1 cellular context compared by ENCODE assay signal in the genomic region with DNA sequence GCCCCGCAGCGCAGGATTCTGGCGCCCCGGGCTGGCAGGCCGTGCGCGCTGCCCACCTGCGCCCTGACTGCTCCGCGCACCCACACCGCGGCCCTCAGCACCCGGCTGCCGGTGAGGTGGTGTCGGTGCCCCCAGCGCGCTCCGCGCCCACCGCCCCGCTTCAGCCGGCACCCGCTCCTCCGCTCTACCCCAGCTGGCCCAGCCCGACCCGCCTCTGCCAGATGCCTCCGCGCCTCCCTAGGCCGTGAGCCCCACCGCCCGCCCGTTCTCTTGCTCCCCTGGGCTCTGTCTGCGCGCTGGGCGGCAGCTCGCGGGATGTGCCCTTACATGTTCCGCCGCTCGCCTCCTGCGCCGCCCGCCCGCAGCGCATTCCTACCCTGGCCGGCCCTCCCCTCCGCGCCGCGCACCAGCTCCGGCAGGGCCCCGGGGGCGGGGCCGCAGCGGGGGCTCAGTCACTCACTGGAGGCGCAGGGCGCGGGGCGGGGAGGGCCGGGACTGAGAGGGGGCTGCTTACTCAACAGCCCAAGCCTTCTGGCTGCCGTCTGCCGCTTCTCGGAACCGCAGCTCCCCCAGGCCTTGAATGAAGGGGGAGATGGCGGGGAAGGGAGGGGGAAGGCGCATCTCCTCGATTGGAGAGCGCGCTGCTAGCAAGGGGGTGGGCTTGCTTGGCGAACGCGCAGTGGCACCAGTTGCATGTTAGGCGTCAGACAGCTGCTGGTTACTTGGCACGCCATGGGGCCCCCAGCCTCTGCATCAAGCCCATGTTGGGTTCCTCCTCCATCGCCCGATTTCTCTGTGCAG.
A peak's percentile ranks its signal among the peaks of the same experiment; 100 is the strongest.
TF ChIP-seq lines count a peak whose summit lies in the region.

Gene PHLDA3, minus strand, starts transcription at position 345 of the 801 bp plus-strand sequence. CDS start 402 bp downstream, outside the sequence.

TF ChIP-seq in HepG2, 621 proteins besides CTCF, POLR2A, EP300 and RAD21 (continued from another document and continues in another):
- TF ChIP-seq, protein P1, sequence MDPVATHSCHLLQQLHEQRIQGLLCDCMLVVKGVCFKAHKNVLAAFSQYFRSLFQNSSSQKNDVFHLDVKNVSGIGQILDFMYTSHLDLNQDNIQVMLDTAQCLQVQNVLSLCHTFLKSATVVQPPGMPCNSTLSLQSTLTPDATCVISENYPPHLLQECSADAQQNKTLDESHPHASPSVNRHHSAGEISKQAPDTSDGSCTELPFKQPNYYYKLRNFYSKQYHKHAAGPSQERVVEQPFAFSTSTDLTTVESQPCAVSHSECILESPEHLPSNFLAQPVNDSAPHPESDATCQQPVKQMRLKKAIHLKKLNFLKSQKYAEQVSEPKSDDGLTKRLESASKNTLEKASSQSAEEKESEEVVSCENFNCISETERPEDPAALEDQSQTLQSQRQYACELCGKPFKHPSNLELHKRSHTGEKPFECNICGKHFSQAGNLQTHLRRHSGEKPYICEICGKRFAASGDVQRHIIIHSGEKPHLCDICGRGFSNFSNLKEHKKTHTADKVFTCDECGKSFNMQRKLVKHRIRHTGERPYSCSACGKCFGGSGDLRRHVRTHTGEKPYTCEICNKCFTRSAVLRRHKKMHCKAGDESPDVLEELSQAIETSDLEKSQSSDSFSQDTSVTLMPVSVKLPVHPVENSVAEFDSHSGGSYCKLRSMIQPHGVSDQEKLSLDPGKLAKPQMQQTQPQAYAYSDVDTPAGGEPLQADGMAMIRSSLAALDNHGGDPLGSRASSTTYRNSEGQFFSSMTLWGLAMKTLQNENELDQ (CRISPR knock-in tag; IDR thresholded peaks at IDR 0.05; ENCODE audit: borderline replicate concordance): no peak
- TF ChIP-seq ZSCAN12 (CRISPR knock-in tag; IDR thresholded peaks at IDR 0.05) (no peak), SALL2 (CRISPR knock-in tag; IDR thresholded peaks at IDR 0.05) (peak; percentile 33; the same call in 1 of the 2 replicates), DDIT3 (CRISPR knock-in tag; IDR thresholded peaks at IDR 0.05) (no peak), ZMYM2 (CRISPR knock-in tag; IDR thresholded peaks at IDR 0.05) (no peak), ZNF543 (CRISPR knock-in tag; IDR thresholded peaks at IDR 0.05) (no peak; the same call in 1 of the 2 replicates), ZSCAN9 (CRISPR knock-in tag; IDR thresholded peaks at IDR 0.05; ENCODE audit: borderline replicate concordance) (no peak), GATAD2A (CRISPR knock-in tag; IDR thresholded peaks at IDR 0.05) (no peak), HDAC1 (CRISPR knock-in tag; IDR thresholded peaks at IDR 0.05) (peak; percentile 44; the same call in 1 of the 2 replicates), PRDM10 (CRISPR knock-in tag; IDR thresholded peaks at IDR 0.05; ENCODE audit: low read depth) (no peak), ASH2L (IDR thresholded peaks at IDR 0.05; ENCODE audit: insufficient read length, low read depth, low read length) (peak; percentile 47), GPBP1L1 (CRISPR knock-in tag; IDR thresholded peaks at IDR 0.05) (no peak), EEA1 (CRISPR knock-in tag; IDR thresholded peaks at IDR 0.05; ENCODE audit: borderline replicate concordance) (no peak), ZKSCAN8 (CRISPR knock-in tag; IDR thresholded peaks at IDR 0.05; ENCODE audit: borderline replicate concordance) (no peak), SRY (CRISPR knock-in tag; IDR thresholded peaks at IDR 0.05) (peak; percentile 90; the same call in 1 of the 2 replicates), TERF1 (CRISPR knock-in tag; IDR thresholded peaks at IDR 0.05) (no peak), ZNF567 (CRISPR knock-in tag; IDR thresholded peaks at IDR 0.05; ENCODE audit: borderline replicate concordance) (peak; percentile 61; the same call in 1 of the 2 replicates), ZNF563 (CRISPR knock-in tag; IDR thresholded peaks at IDR 0.05) (peak; percentile 67), ZNF816 (CRISPR knock-in tag; IDR thresholded peaks at IDR 0.05; ENCODE audit: borderline replicate concordance) (no peak), PLRG1 (conservative IDR thresholded peaks at IDR 0.05) (no peak), ZNF792 (CRISPR knock-in tag; IDR thresholded peaks at IDR 0.05) (peak; percentile 67; the same call in 1 of the 2 replicates), THAP8 (CRISPR knock-in tag; IDR thresholded peaks at IDR 0.05; ENCODE audit: borderline replicate concordance) (peak; percentile 59; the same call in 1 of the 2 replicates), DNMT3B (CRISPR knock-in tag; conservative IDR thresholded peaks at IDR 0.05) (no peak), MED13 (CRISPR knock-in tag; IDR thresholded peaks at IDR 0.05) (no peak; the same call in 1 of the 2 replicates), FOXP1 (IDR thresholded peaks at IDR 0.05) (no peak), FOXP1 (CRISPR knock-in tag; IDR thresholded peaks at IDR 0.05) (no peak), RARG (CRISPR knock-in tag; IDR thresholded peaks at IDR 0.05; ENCODE audit: low read depth) (no peak), ONECUT2 (CRISPR knock-in tag; IDR thresholded peaks at IDR 0.05) (no peak), ZNF292 (CRISPR knock-in tag; IDR thresholded peaks at IDR 0.05; ENCODE audit: borderline replicate concordance, low read depth) (peak; percentile 44; the same call in 1 of the 2 replicates), HHEX (CRISPR knock-in tag; IDR thresholded peaks at IDR 0.05) (no peak), ZNF660 (CRISPR knock-in tag; IDR thresholded peaks at IDR 0.05; ENCODE audit: borderline replicate concordance, low read depth) (no peak), ZNF747 (CRISPR knock-in tag; IDR thresholded peaks at IDR 0.05; ENCODE audit: borderline replicate concordance) (peak; percentile 29; the same call in 1 of the 2 replicates), JUN (CRISPR knock-in tag; IDR thresholded peaks at IDR 0.05) (no peak; the same call in 1 of the 2 replicates), SRSF4 (IDR thresholded peaks at IDR 0.05; ENCODE audit: low read depth, low read length, poor library complexity, severe bottlenecking) (no peak), ISX (CRISPR knock-in tag; conservative IDR thresholded peaks at IDR 0.05) (no peak), RXRB (CRISPR knock-in tag; IDR thresholded peaks at IDR 0.05; ENCODE audit: borderline replicate concordance) (peak; percentile 37; the same call in 1 of the 2 replicates), BATF2 (CRISPR knock-in tag; IDR thresholded peaks at IDR 0.05) (0 out of 2 replicates have a peak, but pooled peaks have one; percentile 25)
- TF ChIP-seq, protein P2, sequence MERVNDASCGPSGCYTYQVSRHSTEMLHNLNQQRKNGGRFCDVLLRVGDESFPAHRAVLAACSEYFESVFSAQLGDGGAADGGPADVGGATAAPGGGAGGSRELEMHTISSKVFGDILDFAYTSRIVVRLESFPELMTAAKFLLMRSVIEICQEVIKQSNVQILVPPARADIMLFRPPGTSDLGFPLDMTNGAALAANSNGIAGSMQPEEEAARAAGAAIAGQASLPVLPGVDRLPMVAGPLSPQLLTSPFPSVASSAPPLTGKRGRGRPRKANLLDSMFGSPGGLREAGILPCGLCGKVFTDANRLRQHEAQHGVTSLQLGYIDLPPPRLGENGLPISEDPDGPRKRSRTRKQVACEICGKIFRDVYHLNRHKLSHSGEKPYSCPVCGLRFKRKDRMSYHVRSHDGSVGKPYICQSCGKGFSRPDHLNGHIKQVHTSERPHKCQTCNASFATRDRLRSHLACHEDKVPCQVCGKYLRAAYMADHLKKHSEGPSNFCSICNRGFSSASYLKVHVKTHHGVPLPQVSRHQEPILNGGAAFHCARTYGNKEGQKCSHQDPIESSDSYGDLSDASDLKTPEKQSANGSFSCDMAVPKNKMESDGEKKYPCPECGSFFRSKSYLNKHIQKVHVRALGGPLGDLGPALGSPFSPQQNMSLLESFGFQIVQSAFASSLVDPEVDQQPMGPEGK (CRISPR knock-in tag; IDR thresholded peaks at IDR 0.05): peak; percentile 97
- TF ChIP-seq, protein P3, sequence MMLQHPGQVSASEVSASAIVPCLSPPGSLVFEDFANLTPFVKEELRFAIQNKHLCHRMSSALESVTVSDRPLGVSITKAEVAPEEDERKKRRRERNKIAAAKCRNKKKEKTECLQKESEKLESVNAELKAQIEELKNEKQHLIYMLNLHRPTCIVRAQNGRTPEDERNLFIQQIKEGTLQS (CRISPR knock-in tag; IDR thresholded peaks at IDR 0.05): no peak; the same call in 1 of the 2 replicates
- TF ChIP-seq, protein P4, sequence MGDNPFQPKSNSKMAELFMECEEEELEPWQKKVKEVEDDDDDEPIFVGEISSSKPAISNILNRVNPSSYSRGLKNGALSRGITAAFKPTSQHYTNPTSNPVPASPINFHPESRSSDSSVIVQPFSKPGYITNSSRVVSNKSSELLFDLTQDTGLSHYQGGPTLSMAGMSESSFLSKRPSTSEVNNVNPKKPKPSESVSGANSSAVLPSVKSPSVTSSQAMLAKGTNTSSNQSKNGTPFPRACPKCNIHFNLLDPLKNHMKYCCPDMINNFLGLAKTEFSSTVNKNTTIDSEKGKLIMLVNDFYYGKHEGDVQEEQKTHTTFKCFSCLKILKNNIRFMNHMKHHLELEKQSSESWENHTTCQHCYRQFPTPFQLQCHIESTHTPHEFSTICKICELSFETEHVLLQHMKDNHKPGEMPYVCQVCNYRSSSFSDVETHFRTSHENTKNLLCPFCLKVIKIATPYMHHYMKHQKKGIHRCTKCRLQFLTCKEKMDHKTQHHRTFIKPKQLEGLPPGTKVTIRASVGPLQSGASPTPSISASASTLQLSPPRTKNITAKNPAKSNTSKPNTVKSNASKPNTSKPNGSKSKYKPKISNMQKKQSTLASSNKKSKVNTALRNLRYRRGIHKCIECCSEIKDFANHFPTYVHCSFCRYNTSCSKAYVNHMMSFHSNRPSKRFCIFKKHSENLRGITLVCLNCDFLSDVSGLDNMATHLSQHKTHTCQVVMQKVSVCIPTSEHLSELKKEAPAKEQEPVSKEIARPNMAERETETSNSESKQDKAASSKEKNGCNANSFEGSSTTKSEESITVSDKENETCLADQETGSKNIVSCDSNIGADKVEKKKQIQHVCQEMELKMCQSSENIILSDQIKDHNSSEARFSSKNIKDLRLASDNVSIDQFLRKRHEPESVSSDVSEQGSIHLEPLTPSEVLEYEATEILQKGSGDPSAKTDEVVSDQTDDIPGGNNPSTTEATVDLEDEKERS (CRISPR knock-in tag; IDR thresholded peaks at IDR 0.05): 0 out of 2 replicates have a peak, but pooled peaks have one; percentile 26
